8 cellular contexts compared by ENCODE assay signal in the genomic region with DNA sequence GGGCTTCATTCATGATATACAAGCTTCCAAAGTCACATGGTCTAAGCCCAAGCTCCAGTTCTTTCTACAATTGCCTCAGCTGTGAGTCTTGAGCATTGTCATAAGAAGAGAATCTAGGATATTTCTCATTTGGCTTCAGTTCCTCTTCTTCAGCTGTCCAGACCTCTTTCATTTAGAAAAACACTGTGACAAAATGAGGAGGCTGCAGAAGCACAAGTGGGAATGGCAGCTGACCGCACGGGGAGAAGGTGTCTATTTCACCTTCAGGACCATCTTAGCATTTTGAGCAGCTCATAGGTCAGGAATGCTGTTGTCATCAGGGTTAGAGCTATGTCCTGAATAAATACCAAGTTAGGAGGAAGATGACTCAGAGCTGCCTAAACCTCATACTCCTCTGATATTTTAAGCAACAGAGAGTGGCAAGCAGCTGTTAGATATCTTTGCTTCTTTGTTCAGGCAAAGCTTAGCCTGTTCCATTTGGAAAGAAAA.
DNase-seq lines count a peak whose midpoint lies in the region; ATAC-seq and TF ChIP-seq lines count a peak whose summit lies in the region.

No MANE protein-coding gene starts in this region.

- no TSS peak for BruUV-seq in HCT116 (replicated peaks; lab: Mats Ljungman, UMichigan)

- POLR2A ChIA-PET in HCT116 (lab: Charles Lee) = interaction anchor here (0.8 to 2.1 kb wide), 4 partner anchors 8 to 390 kb away, joined by 3 to 12 read pairs (median 3); a partner anchor contains a TSS

- peak overlapping the region; percentile 67 for H3K4me2 ChIP-seq in HCT116 (ENCODE audit: low read length)

- no peaks in the 10 kb centered on the region for H3K36me3 ChIP-seq in HCT116 (ENCODE audit: control insufficient read depth in 1 of 2, insufficient read depth in 2 of 2, low read length in 2 of 2)

- peak overlapping the region; percentile 69 for H2AFZ ChIP-seq in HCT116 (ENCODE audit: low read depth, low read length, poor library complexity, severe bottlenecking)

- H3K27me3 ChIP-seq in HCT116 (ENCODE audit: insufficient read depth, low read length) = no peaks in the 10 kb centered on the region

- H3K4me1 ChIP-seq in HCT116 (ENCODE audit: control insufficient read depth in 1 of 2, insufficient read depth in 2 of 2, low read length in 2 of 2) = peaks cover 22 to 46% of the 10 kb centered on the region in 2 experiments

- H3K4me3 ChIP-seq in HCT116 (replicated peaks in 1 of 2; ENCODE audit: low read depth in 1 of 2, low read length in 2 of 2) = peak overlapping the region in 1 of 2 experiments; percentile 27; a peak in 2 of 4 replicates
- no peak overlapping the region for H3K4me3 ChIP-seq in skin epidermis

- intact Hi-C loops in HCT116 (cut with micrococcal nuclease) = no loop called here

- CTCF ChIA-PET in HCT116 (lab: Charles Lee) = interaction anchor here (0.8 kb wide), 1 partner anchor 395 kb away, joined by 3 read pairs; no protein-coding TSS in a partner anchor

- H3K9me2 ChIP-seq in HCT116 (ENCODE audit: insufficient read depth) = no peaks in the 10 kb centered on the region

- no peak for TF ChIP-seq CTCF in HCT116 (IDR thresholded peaks at IDR 0.05 in 2 of 3, conservative IDR thresholded peaks at IDR 0.05 in 1 of 3; ENCODE audit: borderline replicate concordance in 1 of 3, insufficient read depth in 1 of 3, low read depth in 2 of 3, low read length in 2 of 3)

- no peak for TF ChIP-seq POLR2A in HCT116 (IDR thresholded peaks at IDR 0.05; ENCODE audit: borderline replicate concordance, extremely low read depth, insufficient read depth, insufficient read length)

- DNase-seq in HCT116 (ENCODE audit: low read depth, low spot score) = peak; percentile 83
- DNase-seq in M059J (ENCODE audit: low read depth) = peak; percentile 100
- DNase-seq in amniotic epithelial cell (ENCODE audit: low read depth) = peak; percentile 94
- peak; percentile 54 for DNase-seq in hepatic stellate cell (ENCODE audit: low spot score)
- no peak for DNase-seq in NCI-H526 (lab: John Stamatoyannopoulos, UW)
- DNase-seq in NCI-H128 (lab: John Stamatoyannopoulos, UW; ENCODE audit: unreplicated experiment) = no peak

- H3K9me3 ChIP-seq in HCT116 (ENCODE audit: control insufficient read depth in 1 of 2, insufficient read depth in 1 of 2, low read depth in 1 of 2, low read length in 2 of 2) = no peaks in the 10 kb centered on the region

- ATAC-seq in GM18498 (IDR thresholded peaks at IDR 0.05; ENCODE audit: unreplicated experiment) (peak; percentile 88), HCT116 (peak; percentile 95)

- H3K27ac ChIP-seq in HCT116 (ENCODE audit: low read depth, low read length) (peak overlapping the region; percentile 41; the same call in 1 of the 2 replicates), skin epidermis (peak overlapping the region in 15 of 21 experiments; percentile 5 to 80 (median 35))

- H3K9ac ChIP-seq in HCT116 (ENCODE audit: low read length) = peak overlapping the region; percentile 23; the same call in 1 of the 2 replicates

- RAD21 ChIA-PET in HCT116 (lab: Charles Lee; ENCODE audit: low non-redundant PET in 1 of 2, low total read pairs in 2 of 2, uncharacterized antibody in 2 of 2, unreplicated experiment in 2 of 2) = no interaction called here

- no peak for TF ChIP-seq RAD21 in HCT116 (IDR thresholded peaks at IDR 0.05; ENCODE audit: low read depth)

- H3K79me2 ChIP-seq in HCT116 (ENCODE audit: insufficient read depth, low read length) = no peaks in the 10 kb centered on the region

- H4K20me1 ChIP-seq in HCT116 (ENCODE audit: insufficient read depth) = no peaks in the 10 kb centered on the region

TF ChIP-seq in HCT116, 20 proteins besides CTCF, POLR2A, EP300 and RAD21:
- TF ChIP-seq ZNF274 (IDR thresholded peaks at IDR 0.05; ENCODE audit: low read depth, low read length) = no peak
- TF ChIP-seq SP1 (IDR thresholded peaks at IDR 0.05; ENCODE audit: low read depth) = peak; percentile 88
- TF ChIP-seq POLR2AphosphoS5 (IDR thresholded peaks at IDR 0.05; ENCODE audit: low read depth, low read length) = peak; percentile 52; the same call in 1 of the 2 replicates
- peak; percentile 92 for TF ChIP-seq JUND (IDR thresholded peaks at IDR 0.05)
- TF ChIP-seq CEBPB (IDR thresholded peaks at IDR 0.05; ENCODE audit: low read depth) = peak; percentile 67; the same call in 1 of the 2 replicates
- no peak for TF ChIP-seq EZH2 (IDR thresholded peaks at IDR 0.05)
- TF ChIP-seq, protein P1, sequence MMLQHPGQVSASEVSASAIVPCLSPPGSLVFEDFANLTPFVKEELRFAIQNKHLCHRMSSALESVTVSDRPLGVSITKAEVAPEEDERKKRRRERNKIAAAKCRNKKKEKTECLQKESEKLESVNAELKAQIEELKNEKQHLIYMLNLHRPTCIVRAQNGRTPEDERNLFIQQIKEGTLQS (IDR thresholded peaks at IDR 0.05) = no peak
- TF ChIP-seq, protein P2, sequence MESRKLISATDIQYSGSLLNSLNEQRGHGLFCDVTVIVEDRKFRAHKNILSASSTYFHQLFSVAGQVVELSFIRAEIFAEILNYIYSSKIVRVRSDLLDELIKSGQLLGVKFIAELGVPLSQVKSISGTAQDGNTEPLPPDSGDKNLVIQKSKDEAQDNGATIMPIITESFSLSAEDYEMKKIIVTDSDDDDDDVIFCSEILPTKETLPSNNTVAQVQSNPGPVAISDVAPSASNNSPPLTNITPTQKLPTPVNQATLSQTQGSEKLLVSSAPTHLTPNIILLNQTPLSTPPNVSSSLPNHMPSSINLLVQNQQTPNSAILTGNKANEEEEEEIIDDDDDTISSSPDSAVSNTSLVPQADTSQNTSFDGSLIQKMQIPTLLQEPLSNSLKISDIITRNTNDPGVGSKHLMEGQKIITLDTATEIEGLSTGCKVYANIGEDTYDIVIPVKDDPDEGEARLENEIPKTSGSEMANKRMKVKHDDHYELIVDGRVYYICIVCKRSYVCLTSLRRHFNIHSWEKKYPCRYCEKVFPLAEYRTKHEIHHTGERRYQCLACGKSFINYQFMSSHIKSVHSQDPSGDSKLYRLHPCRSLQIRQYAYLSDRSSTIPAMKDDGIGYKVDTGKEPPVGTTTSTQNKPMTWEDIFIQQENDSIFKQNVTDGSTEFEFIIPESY (IDR thresholded peaks at IDR 0.05; ENCODE audit: extremely low read depth, insufficient replicate concordance, low read length) = no peak
- TF ChIP-seq FOSL1 (IDR thresholded peaks at IDR 0.05; ENCODE audit: low read depth) = peak; percentile 90
- TF ChIP-seq TCF7L2 (IDR thresholded peaks at IDR 0.05; ENCODE audit: borderline replicate concordance, extremely low read depth, insufficient read depth, insufficient read length) = no peak
- no peak for TF ChIP-seq ELF1 (IDR thresholded peaks at IDR 0.05; ENCODE audit: borderline replicate concordance, low read depth)
- no peak for TF ChIP-seq EGR1 (IDR thresholded peaks at IDR 0.05; ENCODE audit: low read depth)
- no peak for TF ChIP-seq YY1 (IDR thresholded peaks at IDR 0.05; ENCODE audit: extremely low read depth, insufficient replicate concordance, low read depth, low read length)
- TF ChIP-seq, protein P3, sequence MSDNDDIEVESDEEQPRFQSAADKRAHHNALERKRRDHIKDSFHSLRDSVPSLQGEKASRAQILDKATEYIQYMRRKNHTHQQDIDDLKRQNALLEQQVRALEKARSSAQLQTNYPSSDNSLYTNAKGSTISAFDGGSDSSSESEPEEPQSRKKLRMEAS (IDR thresholded peaks at IDR 0.05) = peak; percentile 44
- no peak for TF ChIP-seq ZFX (IDR thresholded peaks at IDR 0.05)
- peak; percentile 54; the same call in 1 of the 2 replicates for TF ChIP-seq SRF (IDR thresholded peaks at IDR 0.05; ENCODE audit: low read depth)
- TF ChIP-seq SIN3A (IDR thresholded peaks at IDR 0.05; ENCODE audit: low read depth) = peak; percentile 73
- no peak for TF ChIP-seq EZH2phosphoT487 (IDR thresholded peaks at IDR 0.05; ENCODE audit: borderline replicate concordance)
- TF ChIP-seq CBX3 (IDR thresholded peaks at IDR 0.05; ENCODE audit: low read depth) = peak; percentile 90; the same call in 1 of the 2 replicates

Comparison
In these comparisons a context has a peak if more than half of its experiments do, and no peak if none do; other contexts are left out.
1. DNase-seq: peak in HCT116 (single experiment), M059J (single experiment), amniotic epithelial cell (single experiment) and hepatic stellate cell (single experiment); none in NCI-H526 (0 of 2) and NCI-H128 (single experiment).